ENCODE assay signal across 18 cellular contexts in the genomic region with DNA sequence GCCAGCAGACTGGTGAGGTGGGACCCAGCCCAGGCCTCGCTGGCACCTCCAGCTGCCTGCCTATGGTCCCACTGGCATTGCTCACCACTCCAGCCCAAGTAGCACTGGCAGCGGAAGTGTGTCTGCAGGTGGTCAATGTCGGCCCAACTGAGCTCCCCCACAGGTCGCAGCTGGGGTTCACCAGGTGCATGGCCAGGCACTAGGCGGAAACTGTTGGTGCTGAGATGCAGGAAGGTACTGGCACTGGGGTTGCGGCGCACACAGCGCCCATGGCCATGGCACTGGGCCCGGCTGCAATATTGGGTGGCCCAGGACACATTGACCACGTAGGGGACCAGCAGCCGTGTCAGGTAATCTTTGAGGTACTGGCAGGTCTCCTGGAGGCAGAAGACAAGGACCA. TPM values are rescaled to one million over a fixed set of nuclear protein-coding genes. Genes with fewer than 3 reads are reported as not detected.
DNase-seq lines count a peak whose midpoint lies in the region; ATAC-seq, FAIRE-seq and TF ChIP-seq lines count a peak whose summit lies in the region.
"Had no signal": no experiment of that assay in that cellular context is flagged by ENCODE, and none has a peak within 500 bp of the region (broad histone marks: within the 10 kb centered on the region; RNA-seq: fewer than 3 reads in every experiment).

No MANE protein-coding gene starts in this region.

- no peaks in the 10 kb centered on the region for H3K9me3 ChIP-seq in HCT116 (ENCODE audit: control insufficient read depth in 1 of 2, insufficient read depth in 1 of 2, low read depth in 1 of 2, low read length in 2 of 2)
- no peaks in the 10 kb centered on the region for H3K9me3 ChIP-seq in K562 (replicated peaks; ENCODE audit: control insufficient read depth, insufficient read depth, low read depth, low read length)
- H3K9me3 ChIP-seq in left lung = no peaks in the 10 kb centered on the region
- no peaks in the 10 kb centered on the region for H3K9me3 ChIP-seq in skeletal muscle tissue (ENCODE audit: control insufficient read depth in 3 of 3, low read length in 3 of 3)
- H3K9me3 ChIP-seq: body of pancreas, Peyer's patch had no signal

- no peak overlapping the region for H2AFZ ChIP-seq in HCT116 (ENCODE audit: low read depth, low read length, poor library complexity, severe bottlenecking)
- H2AFZ ChIP-seq in K562 (ENCODE audit: low read depth, low read length) = no peak overlapping the region

- no peak for TF ChIP-seq EP300 in K562 (IDR thresholded peaks at IDR 0.05; ENCODE audit: low read length)

- H3K27me3 ChIP-seq in HCT116 (ENCODE audit: insufficient read depth, low read length) (no peaks in the 10 kb centered on the region), K562 (ENCODE audit: control insufficient read depth in 2 of 2, insufficient read depth in 2 of 2, low read length in 2 of 2) (no peaks in the 10 kb centered on the region), left lung (no peaks in the 10 kb centered on the region), skeletal muscle tissue (ENCODE audit: control insufficient read depth in 3 of 3, insufficient read depth in 3 of 3, low read length in 3 of 3) (no peaks in the 10 kb centered on the region)
- H3K27me3 ChIP-seq: body of pancreas, Peyer's patch had no signal

- peaks cover 65 to 94% of the 10 kb centered on the region in 2 experiments for H3K4me1 ChIP-seq in HCT116 (ENCODE audit: control insufficient read depth in 1 of 2, insufficient read depth in 2 of 2, low read length in 2 of 2)
- peaks cover 27 to 68% of the 10 kb centered on the region in 2 experiments for H3K4me1 ChIP-seq in K562 (replicated peaks in 1 of 2; ENCODE audit: control insufficient read depth in 2 of 2, insufficient read depth in 2 of 2, low read length in 2 of 2)
- H3K4me1 ChIP-seq in left lung = peaks cover 45 to 89% of the 10 kb centered on the region in 2 donors
- H3K4me1 ChIP-seq in skeletal muscle tissue (ENCODE audit: control insufficient read depth in 3 of 3, insufficient read depth in 3 of 3, low read length in 3 of 3) = peaks cover 55 to 72% (median 65%) of the 10 kb centered on the region in 3 donors

- no peak for TF ChIP-seq RAD21 in HCT116 (IDR thresholded peaks at IDR 0.05; ENCODE audit: low read depth)
- TF ChIP-seq RAD21 in K562 (CRISPR knock-in tag; conservative IDR thresholded peaks at IDR 0.05 in 1 of 2, IDR thresholded peaks at IDR 0.05 in 1 of 2) = no peak

- in situ Hi-C loops in K562 (cut with MboI) = no loop called here

- POLR2A ChIA-PET in HCT116 (lab: Charles Lee) = no interaction called here
- POLR2A ChIA-PET in K562 (lab: Yijun Ruan, JAX) = interaction anchor here (0.6 to 1.0 kb wide), 2 partner anchors 10 to 19 kb away, joined by 3 read pairs; partner anchors contain the start of genes HYAL3, NAA80 and TUSC2

- peaks cover 51% of the 10 kb centered on the region for H3K79me2 ChIP-seq in HCT116 (ENCODE audit: insufficient read depth, low read length)
- H3K79me2 ChIP-seq in K562 (ENCODE audit: control insufficient read depth, insufficient read depth, low read length) = peaks cover 22% of the 10 kb centered on the region

- intact Hi-C loops in HCT116 (cut with micrococcal nuclease) (no loop called here), K562 (cut with micrococcal nuclease) (no loop called here), left lung (cut with DNase I) (no loop called here)

- CTCF ChIA-PET in HCT116 (lab: Charles Lee) (interaction anchor here (0.7 to 1.6 kb wide), 3 partner anchors 15 to 19 kb away, joined by 3 to 5 read pairs (median 3); partner anchors contain the start of genes HYAL1, HYAL3 and NAA80), K562 (lab: Yijun Ruan, JAX; ENCODE audit: low intra/inter-chr PET ratio) (no interaction called here)

- H4K20me1 ChIP-seq in HCT116 (ENCODE audit: insufficient read depth) = no peaks in the 10 kb centered on the region
- no peaks in the 10 kb centered on the region for H4K20me1 ChIP-seq in K562 (replicated peaks; ENCODE audit: control insufficient read depth, insufficient read depth, low read length)

- FAIRE-seq in K562 (lab: Jason Lieb, UNC) = no peak

- no peaks in the 10 kb centered on the region for H3K9me2 ChIP-seq in HCT116 (ENCODE audit: insufficient read depth)

- peak overlapping the region; percentile 92 for H3K4me2 ChIP-seq in HCT116 (ENCODE audit: low read length)
- H3K4me2 ChIP-seq in K562 (ENCODE audit: insufficient read depth, low read length) = no peak overlapping the region
- H3K4me2 ChIP-seq: KMS-11 had no signal

- ATAC-seq in HCT116 (no peak), K562 (no peak), left lung (no peak), GM21423 (IDR thresholded peaks at IDR 0.05; ENCODE audit: unreplicated experiment) (no peak)
- ATAC-seq: body of pancreas; effector memory CD8-positive, alpha-beta T cell had no signal

- H3K9me1 ChIP-seq in K562 (ENCODE audit: control insufficient read depth, insufficient read depth, low read length) = no peaks in the 10 kb centered on the region

- BruUV-seq in HCT116 (replicated peaks; lab: Mats Ljungman, UMichigan) (no TSS peak), K562 (replicated peaks; lab: Mats Ljungman, UMichigan) (no TSS peak)

- 83% methylated on average over 2 of the region's 11 CpGs for WGBS in K562 (ENCODE audit: insufficient coverage, low coverage, missing lambda C conversion rate)

- no peak for TF ChIP-seq CTCF in HCT116 (IDR thresholded peaks at IDR 0.05 in 2 of 3, conservative IDR thresholded peaks at IDR 0.05 in 1 of 3; ENCODE audit: borderline replicate concordance in 1 of 3, insufficient read depth in 1 of 3, low read depth in 2 of 3, low read length in 2 of 3)
- no peak for TF ChIP-seq CTCF in K562 (IDR thresholded peaks at IDR 0.05 in 2 of 3, conservative IDR thresholded peaks at IDR 0.05 in 1 of 3; ENCODE audit: insufficient read depth in 2 of 3, low read depth in 1 of 3, low read length in 3 of 3)
- no peak for TF ChIP-seq CTCF in left lung (IDR thresholded peaks at IDR 0.05)

- H3K27ac ChIP-seq in HCT116 (ENCODE audit: low read depth, low read length) (peak overlapping the region; percentile 98), K562 (ENCODE audit: extremely low read depth, low read depth, low read length) (no peak overlapping the region), left lung (peak overlapping the region; percentile 71 to 83), skeletal muscle tissue (ENCODE audit: low read depth, low read length) (no peak overlapping the region)
- H3K27ac ChIP-seq: KMS-11, WERI-Rb-1 had no signal

- H3K36me3 ChIP-seq in HCT116 (ENCODE audit: control insufficient read depth in 1 of 2, insufficient read depth in 2 of 2, low read length in 2 of 2) (peaks cover 2 to 17% of the 10 kb centered on the region in 2 experiments; a peak in 1 of 4 replicates), K562 (ENCODE audit: control insufficient read depth, insufficient read depth, low read length) (peaks cover 20% of the 10 kb centered on the region; the same call in 2 of the 3 replicates), left lung (peaks cover 0 to 38% of the 10 kb centered on the region in 2 donors), skeletal muscle tissue (ENCODE audit: control insufficient read depth in 3 of 3, insufficient read depth in 3 of 3, low read length in 3 of 3) (peaks cover 28 to 34% (median 31%) of the 10 kb centered on the region in 3 donors)

- H3K4me3 ChIP-seq in HCT116 (replicated peaks in 1 of 2; ENCODE audit: low read depth in 1 of 2, low read length in 2 of 2) = peak overlapping the region in 1 of 2 experiments; percentile 46; a peak in 2 of 4 replicates
- no peak overlapping the region for H3K4me3 ChIP-seq in K562
- peak overlapping the region in 1 of 2 donors; percentile 91 for H3K4me3 ChIP-seq in left lung
- peak overlapping the region in 2 of 3 donors; percentile 17 to 45 for H3K4me3 ChIP-seq in skeletal muscle tissue (ENCODE audit: low read length in 3 of 3)
- H3K4me3 ChIP-seq: body of pancreas had no signal

- H3K9ac ChIP-seq in HCT116 (ENCODE audit: low read length) (peak overlapping the region; percentile 65), K562 (ENCODE audit: insufficient read depth in 1 of 2, low read depth in 2 of 2, low read length in 2 of 2) (peak overlapping the region in 1 of 2 experiments; percentile 83; a peak in 2 of 4 replicates), skeletal muscle tissue (ENCODE audit: low read depth in 1 of 3, low read length in 3 of 3) (peak overlapping the region in 2 of 3 donors; percentile 51 to 60)
- H3K9ac ChIP-seq: KMS-11 had no signal

- no peak for TF ChIP-seq POLR2A in HCT116 (IDR thresholded peaks at IDR 0.05; ENCODE audit: borderline replicate concordance, extremely low read depth, insufficient read depth, insufficient read length)
- no peak for TF ChIP-seq POLR2A in K562 (conservative IDR thresholded peaks at IDR 0.05)

- no peak for DNase-seq in HCT116 (ENCODE audit: low read depth, low spot score)
- DNase-seq in K562 (ENCODE audit: extremely low read depth in 1 of 4, low spot score in 3 of 4) = no peak
- DNase-seq in left lung = no peak
- no peak for DNase-seq in GOT3 (lab: John Stamatoyannopoulos, UW)
- DNase-seq in Kasumi-1 (lab: John Stamatoyannopoulos, UW) = no peak
- DNase-seq in CD1c-positive myeloid dendritic cell (ENCODE audit: extremely low spot score) = no peak
- DNase-seq: activated naive CD4-positive, alpha-beta T cell; body of pancreas; DMS79 treated with DMSO at 0.1 percent for 48 hours; effector memory CD8-positive, alpha-beta T cell; HFFc6; islet precursor cell; NCI-H1436 treated with DMSO at 0.1 percent for 48 hours; WERI-Rb-1 had no signal

- RAD21 ChIA-PET in HCT116 (lab: Charles Lee; ENCODE audit: low non-redundant PET in 1 of 2, low total read pairs in 2 of 2, uncharacterized antibody in 2 of 2, unreplicated experiment in 2 of 2) = interaction anchor here in 1 of 2 experiments (0.8 to 1.5 kb wide), 2 partner anchors 19 kb away, joined by 3 to 4 read pairs; partner anchors contain the start of genes HYAL3 and NAA80

RNA-seq across cellular contexts. Expression of gene HYAL2, which starts 4.4 kb away (rescaled TPM):
- 42.2 TPM for total RNA-seq in HCT116 (2021; ENCODE audit: unreplicated experiment)
- 57.5 and 64.1 TPM in 2 replicates for polyA plus RNA-seq in HCT116 (2012)
- 8.0 and 38.1 TPM in 2 replicates for total RNA-seq in K562 (2011; cell fraction: chromatin; rRNA removed; ENCODE audit: low replicate concordance)
- total RNA-seq in K562 (2011; cell fraction: nucleolus; rRNA removed) = 51.5 and 52.6 TPM in 2 replicates
- total RNA-seq in K562 (2011; cell fraction: nucleoplasm; rRNA removed) = 19.1 and 27.8 TPM in 2 replicates
- 18.4 and 22.7 TPM in 2 replicates for total RNA-seq in K562 (2014; rRNA removed)
- 3.1 and 4.0 TPM in 2 replicates for total RNA-seq in K562 (2014; rRNA removed; fragmentation: Illumina TruSeq; extraction: Trizol)
- total RNA-seq in K562 (2015; rRNA removed; fragmentation: Illumina TruSeq; extraction: Trizol) = 11.2 and 11.4 TPM in 2 replicates
- 12.4 and 13.3 TPM in 2 replicates for total RNA-seq in K562 (2021)
- polyA plus RNA-seq in K562 (2011; rRNA removed) = 13.4 and 18.8 TPM in 2 replicates
- 24.8 and 51.5 TPM in 2 replicates for polyA plus RNA-seq in K562 (2011; cell fraction: cytosol; rRNA removed)
- polyA plus RNA-seq in K562 (2011; cell fraction: nucleus; rRNA removed) = 18.0 and 26.1 TPM in 2 replicates
- polyA plus RNA-seq in K562 (2012) = 10.3 and 10.6 TPM in 2 replicates
- 10.2 and 13.1 TPM in 2 replicates for polyA plus RNA-seq in K562 (2014; fragmentation: Illumina TruSeq; extraction: Trizol)
- polyA plus RNA-seq in K562 (2014; fragmentation: Nextera tagmentation; extraction: Ambion mirVana) = under 1 TPM in 1 of 2 experiments, not detected in 1; 0.36 TPM
- 11.4 and 19.4 TPM in 2 replicates for polyA plus RNA-seq in K562 (2014; rRNA removed)
- 9.3 and 12.8 TPM in 2 replicates for polyA minus RNA-seq in K562 (2011; rRNA and poly(A)+ RNA removed)
- 13.1 and 14.7 TPM in 2 replicates for polyA minus RNA-seq in K562 (2011; cell fraction: cytosol; rRNA and poly(A)+ RNA removed)
- polyA minus RNA-seq in K562 (2011; cell fraction: nucleus; rRNA and poly(A)+ RNA removed) = 14.7 and 16.8 TPM in 2 replicates
- 100 to 1,000 TPM; 119 to 171 TPM for total RNA-seq in left lung
- 43.8 TPM for total RNA-seq in skeletal muscle tissue

RNA-seq across cellular contexts. Expression of gene TUSC2, which starts 9.9 kb away (rescaled TPM):
- total RNA-seq in HCT116 (2021; ENCODE audit: unreplicated experiment) = 34.0 TPM
- 28.2 and 34.0 TPM in 2 replicates for polyA plus RNA-seq in HCT116 (2012)
- total RNA-seq in K562 (2011; cell fraction: chromatin; rRNA removed; ENCODE audit: low replicate concordance) = 4.5 and 14.6 TPM in 2 replicates
- 13.3 and 14.6 TPM in 2 replicates for total RNA-seq in K562 (2011; cell fraction: nucleolus; rRNA removed)
- 12.8 and 17.5 TPM in 2 replicates for total RNA-seq in K562 (2011; cell fraction: nucleoplasm; rRNA removed)
- 39.9 TPM in 2 replicates for total RNA-seq in K562 (2014; rRNA removed)
- 14.5 and 16.1 TPM in 2 replicates for total RNA-seq in K562 (2014; rRNA removed; fragmentation: Illumina TruSeq; extraction: Trizol)
- 17.2 and 18.5 TPM in 2 replicates for total RNA-seq in K562 (2015; rRNA removed; fragmentation: Illumina TruSeq; extraction: Trizol)
- total RNA-seq in K562 (2021) = 24.6 and 25.8 TPM in 2 replicates
- 28.0 and 28.4 TPM in 2 replicates for polyA plus RNA-seq in K562 (2011; rRNA removed)
- polyA plus RNA-seq in K562 (2011; cell fraction: cytosol; rRNA removed) = 37.6 and 58.4 TPM in 2 replicates
- polyA plus RNA-seq in K562 (2011; cell fraction: nucleus; rRNA removed) = 21.9 and 23.6 TPM in 2 replicates
- polyA plus RNA-seq in K562 (2012) = 19.2 and 26.6 TPM in 2 replicates
- polyA plus RNA-seq in K562 (2014; fragmentation: Illumina TruSeq; extraction: Trizol) = 24.2 and 26.1 TPM in 2 replicates
- polyA plus RNA-seq in K562 (2014; fragmentation: Nextera tagmentation; extraction: Ambion mirVana) = 1 to 10 TPM; 2.8 to 4.4 TPM
- 60.5 and 67.5 TPM in 2 replicates for polyA plus RNA-seq in K562 (2014; rRNA removed)
- polyA minus RNA-seq in K562 (2011; rRNA and poly(A)+ RNA removed) = 7.5 and 10.5 TPM in 2 replicates
- polyA minus RNA-seq in K562 (2011; cell fraction: cytosol; rRNA and poly(A)+ RNA removed) = 5.4 and 8.1 TPM in 2 replicates
- 4.4 and 6.6 TPM in 2 replicates for polyA minus RNA-seq in K562 (2011; cell fraction: nucleus; rRNA and poly(A)+ RNA removed)
- total RNA-seq in left lung = 10 to 100 TPM; 27.8 to 29.6 TPM
- total RNA-seq in skeletal muscle tissue = 7.8 TPM

RNA-seq across cellular contexts. Expression of gene HYAL1, which starts 14.8 kb away (rescaled TPM):
- 6.1 TPM for total RNA-seq in HCT116 (2021; ENCODE audit: unreplicated experiment)
- polyA plus RNA-seq in HCT116 (2012) = 11.9 and 12.5 TPM in 2 replicates
- total RNA-seq in K562 (2011; cell fraction: chromatin; rRNA removed; ENCODE audit: low replicate concordance) = 6.0 and 12.8 TPM in 2 replicates
- 15.3 and 15.9 TPM in 2 replicates for total RNA-seq in K562 (2011; cell fraction: nucleolus; rRNA removed)
- 11.7 and 12.2 TPM in 2 replicates for total RNA-seq in K562 (2011; cell fraction: nucleoplasm; rRNA removed)
- 5.4 and 8.0 TPM in 2 replicates for total RNA-seq in K562 (2014; rRNA removed)
- total RNA-seq in K562 (2014; rRNA removed; fragmentation: Illumina TruSeq; extraction: Trizol) = 2.9 and 3.3 TPM in 2 replicates
- 4.7 and 5.3 TPM in 2 replicates for total RNA-seq in K562 (2015; rRNA removed; fragmentation: Illumina TruSeq; extraction: Trizol)
- total RNA-seq in K562 (2021) = 8.3 and 8.4 TPM in 2 replicates
- 3.1 and 5.7 TPM in 2 replicates for polyA plus RNA-seq in K562 (2011; rRNA removed)
- 4.7 and 6.0 TPM in 2 replicates for polyA plus RNA-seq in K562 (2011; cell fraction: cytosol; rRNA removed)
- polyA plus RNA-seq in K562 (2011; cell fraction: nucleus; rRNA removed) = 7.4 and 8.4 TPM in 2 replicates
- polyA plus RNA-seq in K562 (2012) = 4.4 and 7.4 TPM in 2 replicates
- 7.5 and 7.7 TPM in 2 replicates for polyA plus RNA-seq in K562 (2014; fragmentation: Illumina TruSeq; extraction: Trizol)
- 1 to 10 TPM; 1.4 to 1.6 TPM for polyA plus RNA-seq in K562 (2014; fragmentation: Nextera tagmentation; extraction: Ambion mirVana)
- polyA plus RNA-seq in K562 (2014; rRNA removed) = 7.9 and 8.5 TPM in 2 replicates
- 3.6 and 4.0 TPM in 2 replicates for polyA minus RNA-seq in K562 (2011; rRNA and poly(A)+ RNA removed)
- polyA minus RNA-seq in K562 (2011; cell fraction: cytosol; rRNA and poly(A)+ RNA removed) = 1.7 and 5.0 TPM in 2 replicates
- 3.1 and 9.3 TPM in 2 replicates for polyA minus RNA-seq in K562 (2011; cell fraction: nucleus; rRNA and poly(A)+ RNA removed)
- 10 to 100 TPM; 37.5 to 41.3 TPM for total RNA-seq in left lung
- total RNA-seq in skeletal muscle tissue = 2.6 TPM

RNA-seq across cellular contexts. Expression of gene HYAL3, which starts 19.0 kb away (rescaled TPM):
- total RNA-seq in HCT116 (2021; ENCODE audit: unreplicated experiment) (10.3 TPM), K562 (2014; rRNA removed) (6.8 and 12.8 TPM in 2 replicates), K562 (2014; rRNA removed; fragmentation: Illumina TruSeq; extraction: Trizol) (2.1 and 2.4 TPM in 2 replicates), K562 (2015; rRNA removed; fragmentation: Illumina TruSeq; extraction: Trizol) (8.3 and 9.1 TPM in 2 replicates), K562 (2021) (7.0 and 9.8 TPM in 2 replicates), left lung (1 to 10 TPM; 4.5 to 4.6 TPM), skeletal muscle tissue (3.7 TPM)
- 4.6 and 6.5 TPM in 2 replicates for polyA plus RNA-seq in HCT116 (2012)
- total RNA-seq in K562 (2011; cell fraction: chromatin; rRNA removed; ENCODE audit: low replicate concordance) = 5.1 and 18.1 TPM in 2 replicates
- 10.5 and 12.3 TPM in 2 replicates for total RNA-seq in K562 (2011; cell fraction: nucleolus; rRNA removed)
- 6.0 and 7.5 TPM in 2 replicates for total RNA-seq in K562 (2011; cell fraction: nucleoplasm; rRNA removed)
- polyA plus RNA-seq in K562 (2011; rRNA removed) (5.4 and 6.8 TPM in 2 replicates), K562 (2014; fragmentation: Illumina TruSeq; extraction: Trizol) (9.1 and 9.8 TPM in 2 replicates), K562 (2014; fragmentation: Nextera tagmentation; extraction: Ambion mirVana) (1 to 10 TPM in 1 of 2 experiments, under 1 TPM in 1; 0.38 to 1.0 TPM), K562 (2014; rRNA removed) (9.0 and 16.5 TPM in 2 replicates)
- polyA plus RNA-seq in K562 (2011; cell fraction: cytosol; rRNA removed) = 10.7 and 28.9 TPM in 2 replicates
- 11.9 and 20.3 TPM in 2 replicates for polyA plus RNA-seq in K562 (2011; cell fraction: nucleus; rRNA removed)
- polyA plus RNA-seq in K562 (2012) = 8.0 and 13.8 TPM in 2 replicates
- 1.7 and 2.9 TPM in 2 replicates for polyA minus RNA-seq in K562 (2011; rRNA and poly(A)+ RNA removed)
- 3.8 and 4.4 TPM in 2 replicates for polyA minus RNA-seq in K562 (2011; cell fraction: cytosol; rRNA and poly(A)+ RNA removed)
- polyA minus RNA-seq in K562 (2011; cell fraction: nucleus; rRNA and poly(A)+ RNA removed) = 5.4 and 6.2 TPM in 2 replicates

RNA-seq across cellular contexts. Expression of gene NAA80, which starts 19.0 kb away (rescaled TPM):
- total RNA-seq in HCT116 (2021; ENCODE audit: unreplicated experiment) (21.3 TPM), K562 (2014; rRNA removed) (12.8 and 19.6 TPM in 2 replicates), K562 (2014; rRNA removed; fragmentation: Illumina TruSeq; extraction: Trizol) (3.6 and 4.5 TPM in 2 replicates), K562 (2015; rRNA removed; fragmentation: Illumina TruSeq; extraction: Trizol) (7.7 and 8.4 TPM in 2 replicates), K562 (2021) (17.1 and 20.8 TPM in 2 replicates), left lung (10 to 100 TPM in 1 of 2 donors, 1 to 10 TPM in 1; 9.5 to 10.9 TPM), skeletal muscle tissue (1.6 TPM)
- 27.0 and 31.4 TPM in 2 replicates for polyA plus RNA-seq in HCT116 (2012)
- total RNA-seq in K562 (2011; cell fraction: chromatin; rRNA removed; ENCODE audit: low replicate concordance) = 16.2 and 63.0 TPM in 2 replicates
- total RNA-seq in K562 (2011; cell fraction: nucleolus; rRNA removed) = 43.6 and 46.5 TPM in 2 replicates
- total RNA-seq in K562 (2011; cell fraction: nucleoplasm; rRNA removed) = 23.6 and 28.2 TPM in 2 replicates
- polyA plus RNA-seq in K562 (2011; rRNA removed) (8.6 and 21.4 TPM in 2 replicates), K562 (2014; fragmentation: Illumina TruSeq; extraction: Trizol) (18.1 and 23.5 TPM in 2 replicates), K562 (2014; fragmentation: Nextera tagmentation; extraction: Ambion mirVana) (1 to 10 TPM in 1 of 2 experiments, under 1 TPM in 1; 0.82 to 1.7 TPM), K562 (2014; rRNA removed) (13.6 and 24.0 TPM in 2 replicates)
- polyA plus RNA-seq in K562 (2011; cell fraction: cytosol; rRNA removed) = 18.4 and 19.8 TPM in 2 replicates
- 94.4 and 123 TPM in 2 replicates for polyA plus RNA-seq in K562 (2011; cell fraction: nucleus; rRNA removed)
- 14.0 and 25.1 TPM in 2 replicates for polyA plus RNA-seq in K562 (2012)
- 7.3 and 8.6 TPM in 2 replicates for polyA minus RNA-seq in K562 (2011; rRNA and poly(A)+ RNA removed)
- polyA minus RNA-seq in K562 (2011; cell fraction: cytosol; rRNA and poly(A)+ RNA removed) = 5.2 and 5.9 TPM in 2 replicates
- 27.1 and 33.3 TPM in 2 replicates for polyA minus RNA-seq in K562 (2011; cell fraction: nucleus; rRNA and poly(A)+ RNA removed)

Comparison
In these comparisons a context has a peak if more than half of its experiments do, and no peak if none do; other contexts are left out.
1. H3K27ac ChIP-seq: peak in HCT116 (single experiment) and left lung (2 of 2); none in K562 (single experiment) and skeletal muscle tissue (single experiment).